16 cellular contexts compared by ENCODE assay signal in the genomic region with DNA sequence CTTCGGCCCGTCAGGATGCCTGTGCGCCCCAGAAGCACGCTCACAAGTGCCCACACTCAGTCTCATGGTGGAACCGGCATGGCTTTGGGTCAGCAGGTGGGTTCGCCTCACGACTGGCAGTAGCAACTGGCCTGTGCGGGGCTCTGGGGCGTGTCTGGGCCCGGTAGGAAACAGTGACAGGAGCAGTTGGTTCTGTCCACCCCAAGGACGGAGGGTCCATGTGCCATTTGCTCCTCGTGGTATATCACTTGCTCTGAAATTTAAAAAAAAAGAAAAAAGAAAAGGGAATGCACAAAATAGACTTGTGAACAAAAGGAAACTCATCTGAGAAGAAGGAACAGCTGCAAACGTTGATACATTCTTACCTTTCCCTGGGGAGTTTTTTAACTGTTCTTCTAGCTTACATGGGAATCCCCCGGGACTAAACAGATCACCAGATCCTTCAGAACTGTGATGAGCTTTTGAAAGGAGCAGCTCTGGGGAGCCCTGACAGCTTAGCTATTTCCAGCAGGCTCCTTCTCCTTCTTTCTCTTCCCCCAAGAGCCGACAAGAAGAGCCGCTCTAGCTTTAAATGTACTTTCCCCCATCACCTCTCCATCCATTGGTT. TPM values are rescaled to one million over a fixed set of nuclear protein-coding genes. Genes with fewer than 3 reads are reported as not detected.
DNase-seq lines count a peak whose midpoint lies in the region; ATAC-seq and TF ChIP-seq lines count a peak whose summit lies in the region.
"Had no signal": no experiment of that assay in that cellular context is flagged by ENCODE, and none has a peak within 500 bp of the region (broad histone marks: within the 10 kb centered on the region; RNA-seq: fewer than 3 reads in every experiment).

No MANE protein-coding gene starts in this region.

- no peak overlapping the region for H3K4me2 ChIP-seq in MM.1S (ENCODE audit: low read depth, low read length)
- H3K4me2 ChIP-seq: A549 had no signal

- peak; percentile 58 for ATAC-seq in HG02642 (IDR thresholded peaks at IDR 0.05; ENCODE audit: poor library complexity, unreplicated experiment)
- peak; percentile 89 to 91 for ATAC-seq in stimulated activated naive B cell treated with anti-CD40 and anti-IgM and Interleukin-4, amounts not matched to agents 10 μg/mL and 1 μg/mL and 100 μg/mL, for 72 hours (replicated peaks)
- no peak for ATAC-seq in activated T-cell treated with anti-CD3 and anti-CD28 coated beads, Interleukin-2, amount 50 U/mL, for 4 hours
- ATAC-seq: A549 had no signal

- no peaks in the 10 kb centered on the region for H3K79me2 ChIP-seq in MM.1S (ENCODE audit: low read length)

- no peak overlapping the region for H3K4me3 ChIP-seq in MM.1S (ENCODE audit: low read length)
- H3K4me3 ChIP-seq: A549, esophagus squamous epithelium, lung, upper lobe of left lung had no signal

- H3K27ac Mint-ChIP-seq in activated T-cell treated with anti-CD3 and anti-CD28 coated beads, Interleukin-2, amount 50 U/mL, for 24 hours: peak overlapping the region; percentile 8
- peak overlapping the region; percentile 85 for H3K27ac Mint-ChIP-seq in stimulated activated naive B cell treated with anti-CD40 and anti-IgM and Interleukin-4, amounts not matched to agents 10 μg/mL and 1 μg/mL and 100 μg/mL, for 72 hours
- H3K27ac Mint-ChIP-seq: HFFc6 had no signal

- no peak overlapping the region for H3K27ac ChIP-seq in MM.1S (ENCODE audit: low read length)
- H3K27ac ChIP-seq: A549, esophagus squamous epithelium, upper lobe of left lung had no signal

- peaks cover 2% of the 10 kb centered on the region for H3K4me1 Mint-ChIP-seq in activated T-cell treated with anti-CD3 and anti-CD28 coated beads, Interleukin-2, amount 50 U/mL, for 24 hours (ENCODE audit: low read depth)
- peaks cover 24 to 49% of the 10 kb centered on the region in 2 donors for H3K4me1 Mint-ChIP-seq in stimulated activated naive B cell treated with anti-CD40 and anti-IgM and Interleukin-4, amounts not matched to agents 10 μg/mL and 1 μg/mL and 100 μg/mL, for 72 hours
- peaks cover 2% of the 10 kb centered on the region for H3K4me1 Mint-ChIP-seq in activated T-cell treated with anti-CD3 and anti-CD28 coated beads, Interleukin-2, amount 50 U/mL, for 4 hours (ENCODE audit: low read depth)

- TF ChIP-seq CTCF in MM.1S (IDR thresholded peaks at IDR 0.05; ENCODE audit: low read length): no peak

- no peak for DNase-seq in activated T-cell treated with anti-CD3 and anti-CD28 coated beads, Interleukin-2, amount 50 U/mL, for 24 hours
- DNase-seq in activated T-cell treated with anti-CD3 and anti-CD28 coated beads, Interleukin-2, amount 50 U/mL, for 1 hour: no peak
- DNase-seq in NCI-H2171 (lab: John Stamatoyannopoulos, UW) (peak; percentile 63), DMS 273 (lab: John Stamatoyannopoulos, UW; ENCODE audit: unreplicated experiment) (no peak), MM.1S (no peak)
- DNase-seq in stimulated activated naive B cell treated with anti-CD40 and anti-IgM and Interleukin-4, amounts not matched to agents 10 μg/mL and 1 μg/mL and 100 μg/mL, for 72 hours: peak; percentile 20
- DNase-seq in activated T-cell treated with anti-CD3 and anti-CD28 coated beads, Interleukin-2, amount 50 U/mL, for 4 hours: no peak
- DNase-seq: Caco-2, esophagus squamous epithelium, HFFc6, nucleus accumbens, SHP77 treated with DMSO at 0.1 percent for 48 hours, upper lobe of left lung had no signal

- H2AFZ ChIP-seq in MM.1S (ENCODE audit: low read length): no peak overlapping the region

- no peaks in the 10 kb centered on the region for H3K27me3 ChIP-seq in MM.1S (replicated peaks; ENCODE audit: insufficient read depth, low read length)
- H3K27me3 ChIP-seq: esophagus squamous epithelium, upper lobe of left lung had no signal

- no peaks in the 10 kb centered on the region for H3K9me2 ChIP-seq in MM.1S (replicated peaks; ENCODE audit: insufficient read depth, low read length)

- H3F3A ChIP-seq in MM.1S (ENCODE audit: insufficient read depth, low read length): peaks cover 13% of the 10 kb centered on the region; the same call in 1 of the 2 replicates

- H3K36me3 ChIP-seq in MM.1S (replicated peaks; ENCODE audit: insufficient read depth, low read length): no peaks in the 10 kb centered on the region

- no peak overlapping the region for H3K4me3 Mint-ChIP-seq in activated T-cell treated with anti-CD3 and anti-CD28 coated beads, Interleukin-2, amount 50 U/mL, for 24 hours
- peak overlapping the region; percentile 26 to 48 for H3K4me3 Mint-ChIP-seq in stimulated activated naive B cell treated with anti-CD40 and anti-IgM and Interleukin-4, amounts not matched to agents 10 μg/mL and 1 μg/mL and 100 μg/mL, for 72 hours
- H3K4me3 Mint-ChIP-seq in activated T-cell treated with anti-CD3 and anti-CD28 coated beads, Interleukin-2, amount 50 U/mL, for 4 hours: no peak overlapping the region
- H3K4me3 Mint-ChIP-seq: HFFc6 had no signal

- no peaks in the 10 kb centered on the region for H3K9me3 Mint-ChIP-seq in activated T-cell treated with anti-CD3 and anti-CD28 coated beads, Interleukin-2, amount 50 U/mL, for 24 hours
- peaks cover 3 to 5% of the 10 kb centered on the region in 2 donors for H3K9me3 Mint-ChIP-seq in stimulated activated naive B cell treated with anti-CD40 and anti-IgM and Interleukin-4, amounts not matched to agents 10 μg/mL and 1 μg/mL and 100 μg/mL, for 72 hours
- H3K9me3 Mint-ChIP-seq in activated T-cell treated with anti-CD3 and anti-CD28 coated beads, Interleukin-2, amount 50 U/mL, for 4 hours: no peaks in the 10 kb centered on the region
- H3K9me3 Mint-ChIP-seq: HFFc6 had no signal

- H3K4me1 ChIP-seq in MM.1S (ENCODE audit: low read length): peaks cover 12% of the 10 kb centered on the region
- H3K4me1 ChIP-seq: A549, esophagus squamous epithelium had no signal

- H4K20me1 ChIP-seq in MM.1S (ENCODE audit: insufficient read depth, low read length): no peaks in the 10 kb centered on the region

- H3K27me3 Mint-ChIP-seq in activated T-cell treated with anti-CD3 and anti-CD28 coated beads, Interleukin-2, amount 50 U/mL, for 24 hours: no peaks in the 10 kb centered on the region
- no peaks in the 10 kb centered on the region for H3K27me3 Mint-ChIP-seq in stimulated activated naive B cell treated with anti-CD40 and anti-IgM and Interleukin-4, amounts not matched to agents 10 μg/mL and 1 μg/mL and 100 μg/mL, for 72 hours
- no peaks in the 10 kb centered on the region for H3K27me3 Mint-ChIP-seq in activated T-cell treated with anti-CD3 and anti-CD28 coated beads, Interleukin-2, amount 50 U/mL, for 4 hours (ENCODE audit: low read depth)

- peaks cover 89% of the 10 kb centered on the region for H3K36me3 Mint-ChIP-seq in activated T-cell treated with anti-CD3 and anti-CD28 coated beads, Interleukin-2, amount 50 U/mL, for 24 hours (ENCODE audit: low read depth)
- H3K36me3 Mint-ChIP-seq in stimulated activated naive B cell treated with anti-CD40 and anti-IgM and Interleukin-4, amounts not matched to agents 10 μg/mL and 1 μg/mL and 100 μg/mL, for 72 hours: peaks cover 51 to 72% of the 10 kb centered on the region in 2 donors
- H3K36me3 Mint-ChIP-seq in activated T-cell treated with anti-CD3 and anti-CD28 coated beads, Interleukin-2, amount 50 U/mL, for 4 hours (ENCODE audit: insufficient read depth): peaks cover 29% of the 10 kb centered on the region

- H3K9ac ChIP-seq in MM.1S (ENCODE audit: low read length): no peak overlapping the region

- no peaks in the 10 kb centered on the region for H3K9me3 ChIP-seq in MM.1S (replicated peaks; ENCODE audit: insufficient read depth, low read length)
- H3K9me3 ChIP-seq: A549, Caco-2, esophagus squamous epithelium, upper lobe of left lung had no signal

RNA-seq across cellular contexts. Expression of gene TRAPPC12, which starts 42.8 kb away (rescaled TPM):
- total RNA-seq in activated T-cell treated with anti-CD3 and anti-CD28 coated beads, Interleukin-2, amount 50 U/mL, for 4 hours: 10 to 100 TPM; 79.9 to 89.4 (median 84.5) TPM

RNA-seq across cellular contexts. Expression of gene EIPR1, which starts 44.6 kb away (rescaled TPM):
- total RNA-seq in activated T-cell treated with anti-CD3 and anti-CD28 coated beads, Interleukin-2, amount 50 U/mL, for 4 hours: 10 to 100 TPM; 36.3 to 39.5 (median 37.2) TPM

Comparison
In these comparisons a context has a peak if more than half of its experiments do, and no peak if none do; other contexts are left out.
1. DNase-seq: peak in NCI-H2171 (single experiment) and stimulated activated naive B cell treated with anti-CD40 and anti-IgM and Interleukin-4, amounts not matched to agents 10 μg/mL and 1 μg/mL and 100 μg/mL, for 72 hours (single experiment); none in activated T-cell treated with anti-CD3 and anti-CD28 coated beads, Interleukin-2, amount 50 U/mL, for 24 hours (single experiment), activated T-cell treated with anti-CD3 and anti-CD28 coated beads, Interleukin-2, amount 50 U/mL, for 1 hour (single experiment), DMS 273 (single experiment), MM.1S (single experiment) and activated T-cell treated with anti-CD3 and anti-CD28 coated beads, Interleukin-2, amount 50 U/mL, for 4 hours (single experiment).
2. H3K4me3 Mint-ChIP-seq: peak in stimulated activated naive B cell treated with anti-CD40 and anti-IgM and Interleukin-4, amounts not matched to agents 10 μg/mL and 1 μg/mL and 100 μg/mL, for 72 hours (2 of 2); none in activated T-cell treated with anti-CD3 and anti-CD28 coated beads, Interleukin-2, amount 50 U/mL, for 24 hours (single experiment) and activated T-cell treated with anti-CD3 and anti-CD28 coated beads, Interleukin-2, amount 50 U/mL, for 4 hours (single experiment).
3. ATAC-seq: peak in HG02642 (single experiment) and stimulated activated naive B cell treated with anti-CD40 and anti-IgM and Interleukin-4, amounts not matched to agents 10 μg/mL and 1 μg/mL and 100 μg/mL, for 72 hours (2 of 2); none in activated T-cell treated with anti-CD3 and anti-CD28 coated beads, Interleukin-2, amount 50 U/mL, for 4 hours (0 of 2).